In genomic region chr10:32266979-32267378, GRCh38 we compare ENCODE assay signal across 22 cellular contexts.
A peak's percentile ranks its signal among the peaks of the same experiment; 100 is the strongest.
DNase-seq lines count a peak whose midpoint lies in the region; ATAC-seq and TF ChIP-seq lines count a peak whose summit lies in the region.
"Had no signal": no experiment of that assay in that cellular context is flagged by ENCODE, and none has a peak within 500 bp of the region (broad histone marks: within the 10 kb centered on the region; RNA-seq: fewer than 3 reads in every experiment).

No MANE protein-coding gene starts in this region.

- H3K9ac ChIP-seq in H9 (ENCODE audit: extremely low read depth, insufficient read length, low read length) (no peak overlapping the region), endodermal cell (ENCODE audit: extremely low read depth, low read length, poor library complexity, severe bottlenecking) (no peak overlapping the region)

- H2BK5ac ChIP-seq in H9 (ENCODE audit: insufficient read length, low read length): no peak overlapping the region

- POLR2A ChIA-PET in CD4-positive, alpha-beta memory T cell (lab: Charles Lee; ENCODE audit: partially characterized antibody): interaction anchor here (1.0 to 1.6 kb wide), 2 partner anchors 13 to 79 kb away, joined by 3 to 7 read pairs; no protein-coding TSS in a partner anchor
- POLR2A ChIA-PET in naive thymus-derived CD4-positive, alpha-beta T cell (lab: Charles Lee): interaction anchor here (1.3 kb wide), 1 partner anchor 112 kb away, joined by 3 read pairs; no protein-coding TSS in a partner anchor

- peaks cover 43 to 44% of the 10 kb centered on the region in 2 donors for H3K36me3 Mint-ChIP-seq in CD4-positive, alpha-beta memory T cell
- H3K36me3 Mint-ChIP-seq in H9 (ENCODE audit: insufficient read depth in 1 of 3, low read depth in 3 of 3): peaks cover 13 to 46% (median 34%) of the 10 kb centered on the region in 3 experiments; a peak in 6 of 7 replicates
- H3K36me3 Mint-ChIP-seq in endodermal cell (ENCODE audit: low read depth): peaks cover 54% of the 10 kb centered on the region
- peaks cover 5 to 47% (median 33%) of the 10 kb centered on the region in 5 donors for H3K36me3 Mint-ChIP-seq in naive thymus-derived CD4-positive, alpha-beta T cell
- H3K36me3 Mint-ChIP-seq in activated naive CD4-positive, alpha-beta T cell treated with anti-CD3 and anti-CD28 coated beads for 36 hours (ENCODE audit: low read depth): peaks cover 24% of the 10 kb centered on the region

- no peak for TF ChIP-seq CTCF in H9 (conservative IDR thresholded peaks at IDR 0.05)
- TF ChIP-seq CTCF in endodermal cell (conservative IDR thresholded peaks at IDR 0.05): no peak
- TF ChIP-seq CTCF in hepatocyte (IDR thresholded peaks at IDR 0.05; ENCODE audit: poor library complexity): no peak

- no peak overlapping the region for H4K91ac ChIP-seq in H9 (ENCODE audit: insufficient read length, low read depth, low read length)

- H4K8ac ChIP-seq in H9 (replicated peaks; ENCODE audit: insufficient read length, low read depth, low read length): no peak overlapping the region

- no peak overlapping the region for H3K4ac ChIP-seq in H9 (ENCODE audit: low read depth, low read length)

- no peaks in the 10 kb centered on the region for H3K27me3 ChIP-seq in CD4-positive, alpha-beta memory T cell (ENCODE audit: insufficient read depth, low read length)
- H3K27me3 ChIP-seq in H9 (ENCODE audit: insufficient read depth, low read length) (peaks cover 4% of the 10 kb centered on the region; the same call in 1 of the 2 replicates), endodermal cell (ENCODE audit: control insufficient read depth, insufficient read depth, low read length, poor library complexity, severe bottlenecking) (peaks cover 43% of the 10 kb centered on the region), hepatocyte (no peaks in the 10 kb centered on the region)
- no peaks in the 10 kb centered on the region for H3K27me3 ChIP-seq in naive thymus-derived CD4-positive, alpha-beta T cell (ENCODE audit: control insufficient read depth in 2 of 2, insufficient read depth in 2 of 2, low read length in 2 of 2)
- H3K27me3 ChIP-seq: breast epithelium, dorsolateral prefrontal cortex, esophagus muscularis mucosa, pancreas, SJCRH30, suprapubic skin had no signal

- no peaks in the 10 kb centered on the region for H3K9me2 ChIP-seq in hepatocyte (replicated peaks; ENCODE audit: insufficient read depth)

- H4K20me1 ChIP-seq in H9 (ENCODE audit: control insufficient read depth, insufficient read depth, insufficient read length) (no peaks in the 10 kb centered on the region), hepatocyte (ENCODE audit: insufficient read depth, poor library complexity, severe bottlenecking) (peaks cover 21% of the 10 kb centered on the region)

- no peaks in the 10 kb centered on the region for H3K9me3 ChIP-seq in CD4-positive, alpha-beta memory T cell (ENCODE audit: control insufficient read depth in 1 of 2, low read length in 2 of 2)
- H3K9me3 ChIP-seq in H9 (ENCODE audit: control insufficient read depth, low read depth, low read length) (no peaks in the 10 kb centered on the region), endodermal cell (ENCODE audit: control insufficient read depth, low read length) (peaks cover 20% of the 10 kb centered on the region), hepatocyte (ENCODE audit: low read depth) (no peaks in the 10 kb centered on the region)
- no peaks in the 10 kb centered on the region for H3K9me3 ChIP-seq in naive thymus-derived CD4-positive, alpha-beta T cell (ENCODE audit: control insufficient read depth in 2 of 3, low read length in 3 of 3)
- H3K9me3 ChIP-seq: breast epithelium, esophagus muscularis mucosa, pancreas, SJCRH30, suprapubic skin had no signal

- H3K56ac ChIP-seq in H9 (ENCODE audit: insufficient read length, low read depth, low read length): no peak overlapping the region

- no peaks in the 10 kb centered on the region for H3K79me1 ChIP-seq in H9 (ENCODE audit: insufficient read depth, low read depth, low read length, poor library complexity, severe bottlenecking)

- no peak overlapping the region for H3T11ph ChIP-seq in H9 (ENCODE audit: low read length)

- H2BK120ac ChIP-seq in H9 (ENCODE audit: low read depth, low read length, poor library complexity, severe bottlenecking): no peak overlapping the region

- no peaks in the 10 kb centered on the region for H3K79me2 ChIP-seq in H9 (ENCODE audit: insufficient read depth, low read length)
- H3K79me2 ChIP-seq in hepatocyte: peaks cover 3% of the 10 kb centered on the region

- H3K27me3 Mint-ChIP-seq in CD4-positive, alpha-beta memory T cell: no peaks in the 10 kb centered on the region
- H3K27me3 Mint-ChIP-seq in H9 (ENCODE audit: low read depth) (no peaks in the 10 kb centered on the region), endodermal cell (ENCODE audit: insufficient read depth) (peaks cover 56% of the 10 kb centered on the region)
- H3K27me3 Mint-ChIP-seq in naive thymus-derived CD4-positive, alpha-beta T cell: no peaks in the 10 kb centered on the region
- H3K27me3 Mint-ChIP-seq in activated naive CD4-positive, alpha-beta T cell treated with anti-CD3 and anti-CD28 coated beads for 36 hours (ENCODE audit: low read depth): no peaks in the 10 kb centered on the region
- H3K27me3 Mint-ChIP-seq: activated naive CD8-positive, alpha-beta T cell treated with anti-CD3 and anti-CD28 coated beads, Interleukin-2, amount 10 ng/mL, durations not matched to agents 7 days and 5 days had no signal

- no peak overlapping the region for H2AFZ ChIP-seq in H9 (ENCODE audit: low read length)
- no peak overlapping the region for H2AFZ ChIP-seq in hepatocyte

- ATAC-seq in naive thymus-derived CD4-positive, alpha-beta T cell: no peak
- ATAC-seq: pancreas had no signal

- intact Hi-C loops in CD4-positive, alpha-beta memory T cell (cut with micrococcal nuclease): no loop called here
- intact Hi-C loops in naive thymus-derived CD4-positive, alpha-beta T cell (cut with micrococcal nuclease): no loop called here
- intact Hi-C loops in activated naive CD4-positive, alpha-beta T cell treated with anti-CD3 and anti-CD28 coated beads for 36 hours (cut with micrococcal nuclease): no loop called here

- H4K5ac ChIP-seq in H9 (ENCODE audit: insufficient read length, low read depth, low read length): no peak overlapping the region

- no peak overlapping the region for H2BK20ac ChIP-seq in H9 (ENCODE audit: low read depth, low read length, poor library complexity, severe bottlenecking)

- no peak overlapping the region for H3K27ac ChIP-seq in CD4-positive, alpha-beta memory T cell (ENCODE audit: low read depth, low read length)
- H3K27ac ChIP-seq in H9 (ENCODE audit: insufficient read length, low read depth, low read length) (no peak overlapping the region), endodermal cell (ENCODE audit: low read depth, low read length) (no peak overlapping the region), hepatocyte (no peak overlapping the region)
- H3K27ac ChIP-seq in naive thymus-derived CD4-positive, alpha-beta T cell (ENCODE audit: low read depth, low read length): no peak overlapping the region
- H3K27ac ChIP-seq: breast epithelium, dorsolateral prefrontal cortex, esophagus muscularis mucosa, pancreas, SJCRH30, skin epidermis, suprapubic skin had no signal

- no peak overlapping the region for H2AK5ac ChIP-seq in H9 (ENCODE audit: insufficient read length, low read length)

- H2BK15ac ChIP-seq in H9 (ENCODE audit: low read depth, low read length): no peak overlapping the region

- no peak overlapping the region for H2BK12ac ChIP-seq in H9 (ENCODE audit: insufficient read length, low read depth, low read length)

- no CpG with 5 or more reads among the region's 5 CpGs for WGBS in H9 (ENCODE audit: extremely low coverage, insufficient read length, low lambda C conversion rate)
- 35 to 42% methylated on average over 5 of the region's 5 CpGs for WGBS in endodermal cell (ENCODE audit: insufficient coverage in 1 of 2, insufficient read length in 1 of 2), 2 experiments
- WGBS in hepatocyte (ENCODE audit: low lambda C conversion rate, missing lambda C conversion rate): 80% methylated on average over 5 of the region's 5 CpGs

- no peak overlapping the region for H3K23ac ChIP-seq in H9 (ENCODE audit: insufficient read length, low read depth, low read length)

- H3K4me3 Mint-ChIP-seq in CD4-positive, alpha-beta memory T cell: peak overlapping the region in 2 of 8 donors; percentile 32 to 44
- H3K4me3 Mint-ChIP-seq in H9: peak overlapping the region in 1 of 2 experiments; percentile 68; a peak in 3 of 5 replicates
- H3K4me3 Mint-ChIP-seq in endodermal cell: no peak overlapping the region
- peak overlapping the region in 1 of 10 donors; percentile 25 for H3K4me3 Mint-ChIP-seq in naive thymus-derived CD4-positive, alpha-beta T cell
- no peak overlapping the region for H3K4me3 Mint-ChIP-seq in activated naive CD4-positive, alpha-beta T cell treated with anti-CD3 and anti-CD28 coated beads for 36 hours
- H3K4me3 Mint-ChIP-seq: activated naive CD8-positive, alpha-beta T cell treated with anti-CD3 and anti-CD28 coated beads, Interleukin-2, amount 10 ng/mL, durations not matched to agents 7 days and 5 days had no signal

- peak overlapping the region in 4 of 7 donors; percentile 11 to 57 (median 45) for H3K27ac Mint-ChIP-seq in CD4-positive, alpha-beta memory T cell
- H3K27ac Mint-ChIP-seq in H9 (peak overlapping the region; percentile 86 to 99 (median 91); a peak in 6 of 7 replicates), endodermal cell (peak overlapping the region; percentile 83)
- peak overlapping the region in 6 of 9 donors; percentile 1 to 79 (median 56) for H3K27ac Mint-ChIP-seq in naive thymus-derived CD4-positive, alpha-beta T cell
- H3K27ac Mint-ChIP-seq in activated naive CD4-positive, alpha-beta T cell treated with anti-CD3 and anti-CD28 coated beads for 36 hours: no peak overlapping the region
- H3K27ac Mint-ChIP-seq: activated naive CD8-positive, alpha-beta T cell treated with anti-CD3 and anti-CD28 coated beads, Interleukin-2, amount 10 ng/mL, durations not matched to agents 7 days and 5 days had no signal

- no peak overlapping the region for H3K14ac ChIP-seq in H9 (ENCODE audit: insufficient read depth, low read length)

- no peaks in the 10 kb centered on the region for H3K9me3 Mint-ChIP-seq in CD4-positive, alpha-beta memory T cell
- H3K9me3 Mint-ChIP-seq in H9 (no peaks in the 10 kb centered on the region), endodermal cell (peaks cover 2% of the 10 kb centered on the region)
- no peaks in the 10 kb centered on the region for H3K9me3 Mint-ChIP-seq in naive thymus-derived CD4-positive, alpha-beta T cell
- H3K9me3 Mint-ChIP-seq in activated naive CD4-positive, alpha-beta T cell treated with anti-CD3 and anti-CD28 coated beads for 36 hours: no peaks in the 10 kb centered on the region
- H3K9me3 Mint-ChIP-seq: activated naive CD8-positive, alpha-beta T cell treated with anti-CD3 and anti-CD28 coated beads, Interleukin-2, amount 10 ng/mL, durations not matched to agents 7 days and 5 days had no signal

- peaks cover 44% of the 10 kb centered on the region for H3K36me3 ChIP-seq in CD4-positive, alpha-beta memory T cell (ENCODE audit: insufficient read depth, low read length)
- peaks cover 47% of the 10 kb centered on the region for H3K36me3 ChIP-seq in endodermal cell (ENCODE audit: control insufficient read depth, insufficient read depth, low read length)
- peaks cover 19 to 46% (median 23%) of the 10 kb centered on the region in 3 experiments for H3K36me3 ChIP-seq in naive thymus-derived CD4-positive, alpha-beta T cell (ENCODE audit: control insufficient read depth in 2 of 3, insufficient read depth in 3 of 3, low read length in 3 of 3)
- H3K36me3 ChIP-seq in hepatocyte (replicated peaks; ENCODE audit: insufficient read depth, low read depth): peaks cover 5% of the 10 kb centered on the region

- H3K4me1 Mint-ChIP-seq in CD4-positive, alpha-beta memory T cell: peaks cover 2 to 14% (median 7%) of the 10 kb centered on the region in 4 donors
- H3K4me1 Mint-ChIP-seq in H9: peaks cover 49 to 54% of the 10 kb centered on the region in 2 experiments
- H3K4me1 Mint-ChIP-seq in endodermal cell: peaks cover 15% of the 10 kb centered on the region
- peaks cover 0 to 7% (median 0%) of the 10 kb centered on the region in 7 donors for H3K4me1 Mint-ChIP-seq in naive thymus-derived CD4-positive, alpha-beta T cell
- H3K4me1 Mint-ChIP-seq in activated naive CD4-positive, alpha-beta T cell treated with anti-CD3 and anti-CD28 coated beads for 36 hours (ENCODE audit: low read depth): peaks cover 7% of the 10 kb centered on the region

- H3K18ac ChIP-seq in H9 (ENCODE audit: insufficient read length, low read depth, low read length): no peak overlapping the region

- no peak for DNase-seq in CD4-positive, alpha-beta memory T cell
- DNase-seq in H9: peak; percentile 72
- peak; percentile 84 for DNase-seq in endodermal cell
- no peak for DNase-seq in naive thymus-derived CD4-positive, alpha-beta T cell
- no peak for DNase-seq in Ammon's horn (ENCODE audit: low spot score)
- DNase-seq in activated naive CD4-positive, alpha-beta T cell treated with anti-CD3 and anti-CD28 coated beads for 36 hours: no peak
- no peak for DNase-seq in hepatocyte (ENCODE audit: low spot score)
- DNase-seq: activated CD4-positive, alpha-beta T cell treated with anti-CD3 and anti-CD28 coated beads for 4 hours; activated naive CD8-positive, alpha-beta T cell treated with anti-CD3 and anti-CD28 coated beads, Interleukin-2, amount 10 ng/mL, durations not matched to agents 7 days and 5 days; AML-193; dorsolateral prefrontal cortex; KG1; kidney; NCI-H2081 treated with DMSO at 0.1 percent for 48 hours; NCI-H524 treated with DMSO at 0.1 percent for 48 hours; pancreas; SJCRH30; stimulated activated CD4-positive, alpha-beta T cell treated with anti-CD3 and anti-CD28 coated beads, Interleukin-4, amount 100 ng/mL, for 24 hours had no signal

- H3K4me3 ChIP-seq in CD4-positive, alpha-beta memory T cell (ENCODE audit: low read length in 2 of 2): no peak overlapping the region
- no peak overlapping the region for H3K4me3 ChIP-seq in endodermal cell (ENCODE audit: low read length)
- no peak overlapping the region for H3K4me3 ChIP-seq in naive thymus-derived CD4-positive, alpha-beta T cell (ENCODE audit: low read length)
- H3K4me3 ChIP-seq in hepatocyte: no peak overlapping the region
- H3K4me3 ChIP-seq: breast epithelium, dorsolateral prefrontal cortex, esophagus muscularis mucosa, pancreas, SJCRH30, skin epidermis, suprapubic skin had no signal

- H3K23me2 ChIP-seq in H9 (ENCODE audit: insufficient read length, low read depth, low read length, poor library complexity, severe bottlenecking): no peaks in the 10 kb centered on the region

- no peaks in the 10 kb centered on the region for H3K4me1 ChIP-seq in CD4-positive, alpha-beta memory T cell (ENCODE audit: insufficient read depth, low read length)
- H3K4me1 ChIP-seq in H9 (ENCODE audit: insufficient read depth, low read length) (no peaks in the 10 kb centered on the region; the same call in 1 of the 2 replicates), endodermal cell (ENCODE audit: control insufficient read depth, insufficient read depth, low read length) (no peaks in the 10 kb centered on the region), hepatocyte (ENCODE audit: insufficient read depth) (no peaks in the 10 kb centered on the region)
- H3K4me1 ChIP-seq in naive thymus-derived CD4-positive, alpha-beta T cell (ENCODE audit: control insufficient read depth in 2 of 2, insufficient read depth in 2 of 2, low read length in 2 of 2): no peaks in the 10 kb centered on the region
- H3K4me1 ChIP-seq: breast epithelium, SJCRH30, suprapubic skin had no signal

- CTCF ChIA-PET in CD4-positive, alpha-beta memory T cell (lab: Charles Lee; ENCODE audit: partially characterized antibody): interaction anchor here (1.1 to 1.3 kb wide), 2 partner anchors 12 to 100 kb away, joined by 3 read pairs; no protein-coding TSS in a partner anchor
- CTCF ChIA-PET in naive thymus-derived CD4-positive, alpha-beta T cell (lab: Charles Lee): interaction anchor here (1.9 kb wide), 1 partner anchor 10 kb away, joined by 5 read pairs; no protein-coding TSS in a partner anchor
- CTCF ChIA-PET in activated naive CD4-positive, alpha-beta T cell treated with anti-CD3 and anti-CD28 coated beads for 36 hours (lab: Charles Lee): interaction anchor here (1.5 kb wide), 1 partner anchor 11 kb away, joined by 3 read pairs; no protein-coding TSS in a partner anchor

- H3K4me2 ChIP-seq in H9 (ENCODE audit: insufficient read depth, insufficient read length, low read length) (peak overlapping the region; percentile 24), hepatocyte (no peak overlapping the region)

Comparison
In these comparisons a context has a peak if more than half of its experiments do, and no peak if none do; other contexts are left out.
1. DNase-seq: peak in H9 (single experiment) and endodermal cell (single experiment); none in CD4-positive, alpha-beta memory T cell (0 of 5), naive thymus-derived CD4-positive, alpha-beta T cell (0 of 9), Ammon's horn (single experiment), activated naive CD4-positive, alpha-beta T cell treated with anti-CD3 and anti-CD28 coated beads for 36 hours (single experiment) and hepatocyte (single experiment).